Comparison of ENCODE assay signal across 8 cellular contexts in genomic region chr1:161069731-161070270, GRCh38. TPM values are rescaled to one million over a fixed set of nuclear protein-coding genes. Genes with fewer than 3 reads are reported as not detected.
DNase-seq lines count a peak whose midpoint lies in the region; ATAC-seq and TF ChIP-seq lines count a peak whose summit lies in the region.

TSS of gene ARHGAP30 (minus strand) at chr1:161069891. CDS start at chr1:161069624, 267 bp downstream.

- no peaks in the 10 kb centered on the region for H3K27me3 ChIP-seq in Peyer's patch

- H3K9me3 Mint-ChIP-seq in activated T-helper 2 cell treated with anti-CD3 and anti-CD28 coated beads, Interferon-gamma antibody, Interleukin-2, Interleukin-4, amounts not matched to agents 10 μg/mL and 5 μg/mL and 100 μg/mL, durations not matched to agents 14 hours and 24 hours and 36 hours = no peaks in the 10 kb centered on the region

- DNase-seq in GM13976 (ENCODE audit: low spot score) (peak; percentile 95), Peyer's patch (peak in 2 of 3 donors; percentile 95), lower leg skin (ENCODE audit: low spot score in 2 of 2) (peak in 1 of 2 donors; percentile 90), NCI-H146 (lab: John Stamatoyannopoulos, UW) (no peak), NCI-H2029 treated with DMSO at 0.1 percent for 48 hours (lab: John Stamatoyannopoulos, UW) (no peak)
- peak; percentile 85 for DNase-seq in activated T-helper 2 cell treated with anti-CD3 and anti-CD28 coated beads, Interferon-gamma antibody, Interleukin-2, Interleukin-4, amounts not matched to agents 10 μg/mL and 5 μg/mL and 100 μg/mL, durations not matched to agents 14 hours and 24 hours and 36 hours (ENCODE audit: low spot score)
- DNase-seq in stimulated activated CD8-positive, alpha-beta memory T cell treated with anti-CD3 and anti-CD28 coated beads, Interleukin-15, amount 100 ng/mL, for 48 hours (ENCODE audit: low read depth in 2 of 2) = peak; percentile 84 to 86

- peaks cover 35% of the 10 kb centered on the region for H3K4me1 Mint-ChIP-seq in activated T-helper 2 cell treated with anti-CD3 and anti-CD28 coated beads, Interferon-gamma antibody, Interleukin-2, Interleukin-4, amounts not matched to agents 10 μg/mL and 5 μg/mL and 100 μg/mL, durations not matched to agents 14 hours and 24 hours and 36 hours (ENCODE audit: low read depth)

- no peak for TF ChIP-seq CTCF in GM13976 (IDR thresholded peaks at IDR 0.05; ENCODE audit: borderline replicate concordance, control extremely low read depth, extremely low read depth, insufficient read depth, missing control alignments)
- no peak for TF ChIP-seq CTCF in Peyer's patch (IDR thresholded peaks at IDR 0.05)
- no peak for TF ChIP-seq CTCF in lower leg skin (IDR thresholded peaks at IDR 0.05)

- peak within 1 kb of the TSS; percentile 80 to 96 (median 88) for H3K27ac ChIP-seq in Peyer's patch

- no peaks in the 10 kb centered on the region for H3K9me3 ChIP-seq in Peyer's patch

- TF ChIP-seq POLR2A in Peyer's patch (IDR thresholded peaks at IDR 0.05) = no peak
- no peak for TF ChIP-seq POLR2A in lower leg skin (IDR thresholded peaks at IDR 0.05)

- H3K36me3 Mint-ChIP-seq in activated T-helper 2 cell treated with anti-CD3 and anti-CD28 coated beads, Interferon-gamma antibody, Interleukin-2, Interleukin-4, amounts not matched to agents 10 μg/mL and 5 μg/mL and 100 μg/mL, durations not matched to agents 14 hours and 24 hours and 36 hours (ENCODE audit: low read depth) = peaks cover 28% of the 10 kb centered on the region

- peak; percentile 85 for ATAC-seq in HG02759 (IDR thresholded peaks at IDR 0.05; ENCODE audit: unreplicated experiment)

- peak within 1 kb of the TSS; percentile 100 for H3K4me3 Mint-ChIP-seq in activated T-helper 2 cell treated with anti-CD3 and anti-CD28 coated beads, Interferon-gamma antibody, Interleukin-2, Interleukin-4, amounts not matched to agents 10 μg/mL and 5 μg/mL and 100 μg/mL, durations not matched to agents 14 hours and 24 hours and 36 hours (ENCODE audit: low read depth)

- H3K36me3 ChIP-seq in Peyer's patch = no peaks in the 10 kb centered on the region

- in situ Hi-C loops in GM13976 (cut with MboI; ENCODE audit: low sequenced_read_pairs, unreplicated experiment) = no loop called here

- H3K4me3 ChIP-seq in Peyer's patch (peak within 1 kb of the TSS; percentile 48 to 70 (median 58)), lower leg skin (ENCODE audit: low read depth, poor library complexity, severe bottlenecking) (peak within 1 kb of the TSS; percentile 8)

- H3K27me3 Mint-ChIP-seq in activated T-helper 2 cell treated with anti-CD3 and anti-CD28 coated beads, Interferon-gamma antibody, Interleukin-2, Interleukin-4, amounts not matched to agents 10 μg/mL and 5 μg/mL and 100 μg/mL, durations not matched to agents 14 hours and 24 hours and 36 hours (ENCODE audit: low read depth) = no peaks in the 10 kb centered on the region

- peak within 1 kb of the TSS; percentile 98 for H3K27ac Mint-ChIP-seq in activated T-helper 2 cell treated with anti-CD3 and anti-CD28 coated beads, Interferon-gamma antibody, Interleukin-2, Interleukin-4, amounts not matched to agents 10 μg/mL and 5 μg/mL and 100 μg/mL, durations not matched to agents 14 hours and 24 hours and 36 hours

- WGBS in lower leg skin, 2 donors = 67 to 75% methylated on average over 5 to 8 of the region's 9 CpGs

- intact Hi-C loops in activated T-helper 2 cell treated with anti-CD3 and anti-CD28 coated beads, Interferon-gamma antibody, Interleukin-2, Interleukin-4, amounts not matched to agents 10 μg/mL and 5 μg/mL and 100 μg/mL, durations not matched to agents 14 hours and 24 hours and 36 hours (cut with micrococcal nuclease) = loop anchor here (1.0 to 5.0 kb wide), 4 partner anchors 22 to 88 kb away; partner anchors contain the start of genes DEDD, NIT1, PFDN2 and USP21
- intact Hi-C loops in lower leg skin (cut with DNase I; ENCODE audit: low total_unique reads) = no loop called here

- peaks cover 0 to 19% (median 2%) of the 10 kb centered on the region in 4 donors for H3K4me1 ChIP-seq in Peyer's patch

RNA-seq across cellular contexts. Expression of gene ARHGAP30, which starts in this region (rescaled TPM):
- total RNA-seq in Peyer's patch (10 to 100 TPM in 1 of 4 donors, 1 to 10 TPM in 3; 5.1 to 31.4 (median 6.7) TPM), lower leg skin (10 to 100 TPM in 2 of 4 donors, 1 to 10 TPM in 2; 8.5 to 14.8 (median 9.9) TPM)
- 161 and 170 TPM in 2 replicates for total RNA-seq in activated T-helper 2 cell treated with anti-CD3 and anti-CD28 coated beads, Interferon-gamma antibody, Interleukin-2, Interleukin-4, amounts not matched to agents 10 μg/mL and 5 μg/mL and 100 μg/mL, durations not matched to agents 14 hours and 24 hours and 36 hours

Comparison
In these comparisons a context has a peak if more than half of its experiments do, and no peak if none do; other contexts are left out.
1. DNase-seq: peak in GM13976 (single experiment), Peyer's patch (2 of 3), activated T-helper 2 cell treated with anti-CD3 and anti-CD28 coated beads, Interferon-gamma antibody, Interleukin-2, Interleukin-4, amounts not matched to agents 10 μg/mL and 5 μg/mL and 100 μg/mL, durations not matched to agents 14 hours and 24 hours and 36 hours (single experiment) and stimulated activated CD8-positive, alpha-beta memory T cell treated with anti-CD3 and anti-CD28 coated beads, Interleukin-15, amount 100 ng/mL, for 48 hours (2 of 2); none in NCI-H146 (single experiment) and NCI-H2029 treated with DMSO at 0.1 percent for 48 hours (single experiment).